In genomic region chr9:69499401-69499800, GRCh38 we compare ENCODE assay signal across 13 cellular contexts.
DNase-seq lines count a peak whose midpoint lies in the region; ATAC-seq lines count a peak whose summit lies in the region.
"Had no signal": no experiment of that assay in that cellular context is flagged by ENCODE, and none has a peak within 500 bp of the region (broad histone marks: within the 10 kb centered on the region; RNA-seq: fewer than 3 reads in every experiment).

No MANE protein-coding gene starts in this region.

- peak; percentile 26 for DNase-seq in NCI-H146 (lab: John Stamatoyannopoulos, UW)
- DNase-seq in NCI-H146 treated with DMSO at 0.1 percent for 48 hours (lab: John Stamatoyannopoulos, UW; ENCODE audit: unreplicated experiment), result no peak
- DNase-seq in DMS79 treated with DMSO at 0.1 percent for 48 hours (lab: John Stamatoyannopoulos, UW), result peak; percentile 32
- DNase-seq in NCI-H748 (lab: John Stamatoyannopoulos, UW; ENCODE audit: unreplicated experiment), result peak; percentile 70
- peak; percentile 62 for DNase-seq in left kidney (ENCODE audit: low read depth, low spot score)
- no peak for DNase-seq in DMS153 (lab: John Stamatoyannopoulos, UW)
- no peak for DNase-seq in stimulated activated CD4-positive, alpha-beta T cell treated with anti-CD3 and anti-CD28 coated beads, Interleukin-15, amount 100 ng/mL, for 24 hours
- DNase-seq: BE2C; CD8-positive, alpha-beta T cell; COR-L47; GM23248 had no signal

- ATAC-seq in GM21737 (IDR thresholded peaks at IDR 0.05; ENCODE audit: unreplicated experiment), result no peak
- ATAC-seq: CD8-positive, alpha-beta T cell; HCT116 had no signal

Comparison
In these comparisons a context has a peak if more than half of its experiments do, and no peak if none do; other contexts are left out.
1. DNase-seq: peak in NCI-H146 (single experiment), DMS79 treated with DMSO at 0.1 percent for 48 hours (single experiment), NCI-H748 (single experiment) and left kidney (single experiment); none in NCI-H146 treated with DMSO at 0.1 percent for 48 hours (single experiment), DMS153 (single experiment) and stimulated activated CD4-positive, alpha-beta T cell treated with anti-CD3 and anti-CD28 coated beads, Interleukin-15, amount 100 ng/mL, for 24 hours (single experiment).